Comparison of ENCODE assay signal across 20 cellular contexts in the genomic region with DNA sequence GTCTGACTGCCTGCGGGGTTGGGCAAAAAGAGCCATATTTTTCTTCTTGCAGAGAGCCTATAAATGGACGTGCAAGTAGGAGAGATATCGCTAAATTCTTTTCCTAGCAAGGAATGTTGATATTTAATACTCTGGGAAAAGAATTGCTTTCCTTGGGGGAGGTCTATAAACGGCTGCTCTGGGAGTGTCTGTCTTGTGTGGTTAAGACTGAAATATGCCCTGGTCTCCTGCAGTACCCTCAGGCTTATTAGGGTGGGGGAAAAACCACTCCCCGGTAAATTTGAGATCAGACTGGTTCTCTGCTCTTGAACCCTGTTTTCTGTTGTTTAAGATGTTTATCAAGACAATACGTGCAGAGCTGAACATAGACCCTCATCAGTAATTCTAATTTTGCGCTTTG. TPM values are rescaled to one million over a fixed set of nuclear protein-coding genes. Genes with fewer than 3 reads are reported as not detected.
"Had no signal": no experiment of that assay in that cellular context is flagged by ENCODE, and none has a peak within 500 bp of the region (broad histone marks: within the 10 kb centered on the region; RNA-seq: fewer than 3 reads in every experiment).

No MANE protein-coding gene starts in this region.

RNA-seq across cellular contexts. Expression of a gene that starts 14.5 kb away (rescaled TPM):
- polyA plus RNA-seq: naive thymus-derived CD8-positive, alpha-beta T cell had no signal

RNA-seq across cellular contexts. Expression of a gene that starts 29.9 kb away (rescaled TPM):
- total RNA-seq: dermis microvascular lymphatic vessel endothelial cell; heart right ventricle; kidney epithelial cell; left cardiac atrium; left lung; lower leg skin; lung microvascular endothelial cell; mucosa of gallbladder; naive thymus-derived CD8-positive, alpha-beta T cell; osteocyte; prostate gland; right atrium auricular region; sciatic nerve; skeletal muscle tissue; stomach; subcutaneous adipose tissue; thyroid gland; ureter; vagina had no signal
- polyA plus RNA-seq: esophagus; naive thymus-derived CD8-positive, alpha-beta T cell; stomach had no signal
